ENCODE assay signal across 9 cellular contexts in the genomic region with DNA sequence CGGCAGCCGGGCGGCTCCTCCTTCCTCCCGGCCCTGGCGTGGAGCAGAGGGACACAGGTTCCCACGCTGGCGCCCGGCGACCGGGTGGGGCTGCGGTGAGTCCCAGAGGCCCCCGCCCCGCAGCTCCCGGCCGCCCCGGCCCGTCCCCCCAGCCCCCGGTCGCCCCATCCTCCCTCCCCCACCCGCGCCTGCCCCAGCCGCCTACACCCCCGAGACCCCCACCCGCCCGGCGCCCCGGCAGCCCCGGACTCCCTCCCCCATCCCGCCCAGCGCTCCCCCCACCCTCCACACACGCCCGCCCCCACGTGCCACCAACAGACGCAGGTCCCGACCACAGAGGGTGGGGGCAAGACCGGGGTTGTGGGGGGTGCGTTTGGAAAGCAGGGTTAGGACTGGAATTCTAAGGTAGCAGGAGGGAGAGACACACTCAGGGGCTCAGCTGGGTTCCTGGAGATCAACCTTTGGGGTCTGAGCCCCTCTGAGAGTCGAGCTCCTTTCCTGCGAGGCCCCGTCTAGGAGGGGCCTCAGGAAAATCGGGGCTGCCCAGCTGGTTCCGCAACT. TPM values are rescaled to one million over a fixed set of nuclear protein-coding genes. Genes with fewer than 3 reads are reported as not detected.
DNase-seq lines count a peak whose midpoint lies in the region; ATAC-seq, FAIRE-seq and TF ChIP-seq lines count a peak whose summit lies in the region.
"Had no signal": no experiment of that assay in that cellular context is flagged by ENCODE, and none has a peak within 500 bp of the region (broad histone marks: within the 10 kb centered on the region; RNA-seq: fewer than 3 reads in every experiment).

No MANE protein-coding gene starts in this region.

- no peak overlapping the region for H3K56ac ChIP-seq in H1 (replicated peaks; ENCODE audit: insufficient read length, low read depth, low read length)

- 0 out of 2 replicates have a peak overlapping the region, but pooled peaks have one; percentile 87 for H2AK5ac ChIP-seq in H1 (ENCODE audit: low read depth, low read length)

- peak overlapping the region; percentile 67 to 84 for H3K4me2 ChIP-seq in H1 (ENCODE audit: insufficient read depth in 1 of 2, low read depth in 2 of 2, low read length in 2 of 2)

- ATAC-seq in HG02588 (IDR thresholded peaks at IDR 0.05; ENCODE audit: unreplicated experiment) (no peak), GM19035 (IDR thresholded peaks at IDR 0.05; ENCODE audit: unreplicated experiment) (no peak), HG03196 (IDR thresholded peaks at IDR 0.05; ENCODE audit: unreplicated experiment) (no peak)

- peak overlapping the region; percentile 97 for H4K91ac ChIP-seq in H1 (replicated peaks; ENCODE audit: insufficient read length, low read length)

- POLR2A ChIA-PET in RWPE1 (lab: Yijun Ruan, JAX; ENCODE audit: low non-redundant PET) = no interaction called here
- POLR2A ChIA-PET in H1 (lab: Charles Lee; ENCODE audit: partially characterized antibody) = interaction anchor here (0.8 to 7.7 kb wide), 11 partner anchors 9 to 200 kb away, joined by 3 to 51 read pairs (median 3); a partner anchor contains a TSS

- no peak overlapping the region for H2BK20ac ChIP-seq in H1 (ENCODE audit: low read length)

- 0 out of 2 replicates have a peak overlapping the region, but pooled peaks have one; percentile 21 for H2BK5ac ChIP-seq in H1 (ENCODE audit: low read depth, low read length)

- H3K18ac ChIP-seq in H1 (ENCODE audit: extremely low read depth, low read length) = no peak overlapping the region; the same call in 1 of the 2 replicates

- H3K36me3 ChIP-seq in H1 (ENCODE audit: control insufficient read depth in 2 of 4, insufficient read depth in 4 of 4, low read length in 3 of 4) = peaks cover 3 to 21% (median 9%) of the 10 kb centered on the region in 4 experiments; a peak in 6 of 8 replicates
- H3K36me3 ChIP-seq in prostate gland = no peaks in the 10 kb centered on the region

- H3K4me3 ChIP-seq in GM12875 (ENCODE audit: low read depth, low read length) (peak overlapping the region; percentile 56), H1 (ENCODE audit: extremely low read depth in 1 of 4, insufficient read depth in 2 of 4, low read depth in 3 of 4, low read length in 4 of 4) (peak overlapping the region; percentile 1 to 59 (median 24); a peak in 6 of 8 replicates), prostate gland (peak overlapping the region; percentile 63 to 64)

- no peak for FAIRE-seq in H1 (lab: Jason Lieb, UNC)

- H3K4me1 ChIP-seq in H1 (replicated peaks in 1 of 4; ENCODE audit: control insufficient read depth in 3 of 4, insufficient read depth in 4 of 4, low read length in 3 of 4) (peaks cover 0 to 41% (median 30%) of the 10 kb centered on the region in 4 experiments; a peak in 6 of 7 replicates), prostate gland (replicated peaks) (no peaks in the 10 kb centered on the region)

- H3K79me1 ChIP-seq in H1 (ENCODE audit: low read depth, low read length) = 0 out of 2 replicates have a peak, but pooled peaks cover 4% of the 10 kb centered on the region

- no peak for TF ChIP-seq RAD21 in H1 (IDR thresholded peaks at IDR 0.05 in 1 of 2, conservative IDR thresholded peaks at IDR 0.05 in 1 of 2; ENCODE audit: low read depth in 2 of 2, low read length in 2 of 2)

- H3K14ac ChIP-seq in H1 (ENCODE audit: insufficient read length) = no peak overlapping the region

- no peak overlapping the region for H3K9ac ChIP-seq in H1 (replicated peaks in 1 of 4; ENCODE audit: extremely low read depth in 1 of 4, low read depth in 3 of 4, low read length in 3 of 4)

- peak overlapping the region; percentile 94 for H3K4ac ChIP-seq in H1 (replicated peaks; ENCODE audit: insufficient read length, low read depth, low read length)

- TF ChIP-seq POLR2A in H1 (IDR thresholded peaks at IDR 0.05; ENCODE audit: control extremely low read depth in 1 of 2, low read depth in 2 of 2, low read length in 2 of 2) = no peak
- TF ChIP-seq POLR2A in prostate gland (IDR thresholded peaks at IDR 0.05) = no peak

- CTCF ChIA-PET in RWPE1 (lab: Yijun Ruan, JAX) = interaction anchor here (1.5 kb wide), 1 partner anchor 39 kb away, joined by 3 read pairs; no protein-coding TSS in a partner anchor
- CTCF ChIA-PET in H1 (lab: Charles Lee; ENCODE audit: partially characterized antibody) = interaction anchor here (1.1 to 3.9 kb wide), 6 partner anchors 8 to 39 kb away, joined by 3 to 30 read pairs (median 8); no protein-coding TSS in a partner anchor

- H3K23me2 ChIP-seq in H1 (ENCODE audit: low read depth, low read length) = peaks cover 5% of the 10 kb centered on the region; the same call in 1 of the 2 replicates

- H4K5ac ChIP-seq in H1 (ENCODE audit: insufficient read length, low read depth, low read length) = no peak overlapping the region

- no peak overlapping the region for H2BK15ac ChIP-seq in H1 (ENCODE audit: low read length)

- no peaks in the 10 kb centered on the region for H4K20me1 ChIP-seq in H1 (replicated peaks in 1 of 2; ENCODE audit: control insufficient read depth in 1 of 2, insufficient read depth in 2 of 2, low read length in 2 of 2)

- intact Hi-C loops in prostate gland (cut with DNase I) = no loop called here

- no peak overlapping the region for H3K23ac ChIP-seq in H1 (ENCODE audit: insufficient read length)

- H3K27me3 ChIP-seq in H1 (replicated peaks in 1 of 4; ENCODE audit: control insufficient read depth in 3 of 4, extremely low read depth in 1 of 4, insufficient read depth in 3 of 4, low read length in 3 of 4) = peaks cover 5 to 16% (median 13%) of the 10 kb centered on the region in 4 experiments; a peak in 6 of 7 replicates
- no peaks in the 10 kb centered on the region for H3K27me3 ChIP-seq in prostate gland (replicated peaks; ENCODE audit: insufficient read depth)

- no peak overlapping the region for H2BK12ac ChIP-seq in H1 (ENCODE audit: low read depth, low read length)

- H2AFZ ChIP-seq in H1 (ENCODE audit: low read length) = no peak overlapping the region

- H2BK120ac ChIP-seq in H1 (replicated peaks; ENCODE audit: low read depth, low read length) = no peak overlapping the region

- 100% methylated on average over 1 of the region's 42 CpGs; no CpG with 5 or more reads in 1 of the 2 experiments for WGBS in H1 (ENCODE audit: extremely low coverage in 1 of 2, insufficient coverage in 1 of 2, insufficient read length in 1 of 2, insufficient replicate concordance in 2 of 2, low coverage in 1 of 2, low lambda C conversion rate in 2 of 2, missing lambda C conversion rate in 1 of 2), 2 experiments
- WGBS in prostate gland = 15% methylated on average over 13 of the region's 42 CpGs

- peaks cover 0 to 3% of the 10 kb centered on the region in 2 experiments; a peak in 1 of 4 replicates for H3K9me3 ChIP-seq in H1 (ENCODE audit: insufficient read depth in 2 of 2, low read depth in 1 of 2, low read length in 1 of 2)
- H3K9me3 ChIP-seq in prostate gland = no peaks in the 10 kb centered on the region

- TF ChIP-seq CTCF in GM12875 (IDR thresholded peaks at IDR 0.05; ENCODE audit: borderline replicate concordance, insufficient read depth, low read depth, low read length) (no peak), RWPE1 (conservative IDR thresholded peaks at IDR 0.05; ENCODE audit: low read depth) (no peak), H1 (IDR thresholded peaks at IDR 0.05; ENCODE audit: control extremely low read depth in 1 of 3, insufficient read depth in 1 of 3, low read depth in 1 of 3, low read length in 3 of 3) (no peak), prostate gland (IDR thresholded peaks at IDR 0.05) (no peak)

- no peak for TF ChIP-seq EP300 in H1 (IDR thresholded peaks at IDR 0.05; ENCODE audit: borderline replicate concordance in 1 of 2, low read depth in 2 of 2, low read length in 2 of 2)

- DNase-seq in RWPE1 (ENCODE audit: low spot score) = no peak
- DNase-seq in H1 (ENCODE audit: low read depth in 1 of 2, low spot score in 2 of 2) = peak in 1 of 2 experiments; percentile 46
- peak; percentile 55 for DNase-seq in prostate gland (ENCODE audit: low spot score)
- DNase-seq in GF-D8 (lab: John Stamatoyannopoulos, UW) = no peak

- no peaks in the 10 kb centered on the region for H3K79me2 ChIP-seq in H1 (ENCODE audit: control insufficient read depth in 1 of 2, insufficient read depth in 2 of 2, low read length in 2 of 2)

- 0 out of 2 replicates have a peak overlapping the region, but pooled peaks have one; percentile 42 for H4K8ac ChIP-seq in H1 (ENCODE audit: extremely low read depth, insufficient read depth, low read length)

- peak overlapping the region; percentile 59 for H3K27ac ChIP-seq in RWPE1
- H3K27ac ChIP-seq in H1 (ENCODE audit: low read depth, low read length) = no peak overlapping the region
- peak overlapping the region; percentile 42 to 62 for H3K27ac ChIP-seq in prostate gland

RNA-seq across cellular contexts. Expression of a gene that starts 0.3 kb away (rescaled TPM):
- total RNA-seq in H1 (2021; fragmentation: NEBNext Ultra II Directional; extraction: Animal tissue kit (Norgen Biotek cat#: 25700)) = 52.9 and 60.7 TPM in 2 replicates
- polyA plus RNA-seq in H1 (2011; rRNA removed) = 34.8 and 61.4 TPM in 2 replicates
- polyA plus RNA-seq in H1 (2011; cell fraction: cytosol; rRNA removed) = 56.3 TPM
- 681 TPM for polyA plus RNA-seq in H1 (2011; cell fraction: nucleus; rRNA removed)
- 50.3 to 86.1 TPM (median 73.3 TPM) in 4 replicates for polyA plus RNA-seq in H1 (2012, experiment 1 of 2)
- polyA plus RNA-seq in H1 (2012, experiment 2 of 2) = 36.1 TPM
- polyA plus RNA-seq in H1 (2013, experiment 1 of 2) = 44.0 TPM
- polyA plus RNA-seq in H1 (2013, experiment 2 of 2) = 38.3 TPM
- 8.6 and 10.8 TPM in 2 replicates for polyA minus RNA-seq in H1 (2011; rRNA and poly(A)+ RNA removed)
- 17.0 TPM for polyA minus RNA-seq in H1 (2011; cell fraction: cytosol; rRNA and poly(A)+ RNA removed)
- 53.3 TPM for polyA minus RNA-seq in H1 (2011; cell fraction: nucleus; rRNA and poly(A)+ RNA removed)
- total RNA-seq in prostate gland = 10 to 100 TPM; 18.4 to 63.1 TPM

RNA-seq across cellular contexts. Expression of a gene that starts 10.1 kb away (rescaled TPM):
- not detected in 2 replicates for total RNA-seq in H1 (2021; fragmentation: NEBNext Ultra II Directional; extraction: Animal tissue kit (Norgen Biotek cat#: 25700))
- polyA plus RNA-seq in H1 (2011; rRNA removed) = 0.50 TPM in 1 of 2 replicates, not detected in the other
- 0.21 TPM for polyA plus RNA-seq in H1 (2011; cell fraction: cytosol; rRNA removed)
- 0.30 TPM for polyA plus RNA-seq in H1 (2011; cell fraction: nucleus; rRNA removed)
- polyA plus RNA-seq in H1 (2012, experiment 1 of 2) = 0.33 TPM in 1 of 4 replicates, not detected in the others
- not detected for polyA plus RNA-seq in H1 (2012, experiment 2 of 2)
- polyA plus RNA-seq in H1 (2013, experiment 1 of 2) = 0.26 TPM
- polyA plus RNA-seq in H1 (2013, experiment 2 of 2) = 0.11 TPM
- not detected in 2 replicates for polyA minus RNA-seq in H1 (2011; rRNA and poly(A)+ RNA removed)
- not detected for polyA minus RNA-seq in H1 (2011; cell fraction: cytosol; rRNA and poly(A)+ RNA removed)
- not detected for polyA minus RNA-seq in H1 (2011; cell fraction: nucleus; rRNA and poly(A)+ RNA removed)
- total RNA-seq in prostate gland = not detected
- total RNA-seq: pulmonary artery endothelial cell had no signal

RNA-seq across cellular contexts. Expression of a gene that starts 11.0 kb away (rescaled TPM):
- total RNA-seq in H1 (2021; fragmentation: NEBNext Ultra II Directional; extraction: Animal tissue kit (Norgen Biotek cat#: 25700)) = not detected in 2 replicates
- polyA plus RNA-seq in H1 (2011; rRNA removed) = 0.06 TPM in 1 of 2 replicates, not detected in the other
- polyA plus RNA-seq in H1 (2011; cell fraction: cytosol; rRNA removed) = 0.06 TPM
- 0.19 TPM for polyA plus RNA-seq in H1 (2011; cell fraction: nucleus; rRNA removed)
- polyA plus RNA-seq in H1 (2012, experiment 1 of 2) = 0.05 to 0.13 TPM in 2 of 4 replicates, not detected in the others
- polyA plus RNA-seq in H1 (2012, experiment 2 of 2) = not detected
- not detected for polyA plus RNA-seq in H1 (2013, experiment 1 of 2)
- not detected for polyA plus RNA-seq in H1 (2013, experiment 2 of 2)
- polyA minus RNA-seq in H1 (2011; rRNA and poly(A)+ RNA removed) = not detected in 2 replicates
- not detected for polyA minus RNA-seq in H1 (2011; cell fraction: cytosol; rRNA and poly(A)+ RNA removed)
- 0.20 TPM for polyA minus RNA-seq in H1 (2011; cell fraction: nucleus; rRNA and poly(A)+ RNA removed)
- 1 to 10 TPM in 1 of 2 donors, under 1 TPM in 1; 0.18 to 2.7 TPM for total RNA-seq in prostate gland
- total RNA-seq: pulmonary artery endothelial cell had no signal

RNA-seq across cellular contexts. Expression of a gene that starts 18.4 kb away (rescaled TPM):
- 363 and 399 TPM in 2 replicates for total RNA-seq in H1 (2021; fragmentation: NEBNext Ultra II Directional; extraction: Animal tissue kit (Norgen Biotek cat#: 25700))
- polyA plus RNA-seq in H1 (2011; rRNA removed) = 764 and 902 TPM in 2 replicates
- 381 TPM for polyA plus RNA-seq in H1 (2011; cell fraction: cytosol; rRNA removed)
- 326 TPM for polyA plus RNA-seq in H1 (2011; cell fraction: nucleus; rRNA removed)
- 487 to 716 TPM (median 624 TPM) in 4 replicates for polyA plus RNA-seq in H1 (2012, experiment 1 of 2)
- polyA plus RNA-seq in H1 (2012, experiment 2 of 2) = 666 TPM
- 1,170 TPM for polyA plus RNA-seq in H1 (2013, experiment 1 of 2)
- 1,490 TPM for polyA plus RNA-seq in H1 (2013, experiment 2 of 2)
- 220 and 246 TPM in 2 replicates for polyA minus RNA-seq in H1 (2011; rRNA and poly(A)+ RNA removed)
- polyA minus RNA-seq in H1 (2011; cell fraction: cytosol; rRNA and poly(A)+ RNA removed) = 86.5 TPM
- polyA minus RNA-seq in H1 (2011; cell fraction: nucleus; rRNA and poly(A)+ RNA removed) = 58.9 TPM
- 100 to 1,000 TPM in 1 of 2 donors, 10 to 100 TPM in 1; 96.6 to 149 TPM for total RNA-seq in prostate gland

RNA-seq across cellular contexts. Expression of a gene that starts 24.6 kb away (rescaled TPM):
- total RNA-seq in H1 (2021; fragmentation: NEBNext Ultra II Directional; extraction: Animal tissue kit (Norgen Biotek cat#: 25700)) = 394 and 417 TPM in 2 replicates
- polyA plus RNA-seq in H1 (2011; rRNA removed) = 1,464 and 1,887 TPM in 2 replicates
- 1,079 TPM for polyA plus RNA-seq in H1 (2011; cell fraction: cytosol; rRNA removed)
- 974 TPM for polyA plus RNA-seq in H1 (2011; cell fraction: nucleus; rRNA removed)
- polyA plus RNA-seq in H1 (2012, experiment 1 of 2) = 247 to 559 TPM (median 446 TPM) in 4 replicates
- polyA plus RNA-seq in H1 (2012, experiment 2 of 2) = 534 TPM
- 788 TPM for polyA plus RNA-seq in H1 (2013, experiment 1 of 2)
- polyA plus RNA-seq in H1 (2013, experiment 2 of 2) = 902 TPM
- 336 and 605 TPM in 2 replicates for polyA minus RNA-seq in H1 (2011; rRNA and poly(A)+ RNA removed)
- polyA minus RNA-seq in H1 (2011; cell fraction: cytosol; rRNA and poly(A)+ RNA removed) = 285 TPM
- polyA minus RNA-seq in H1 (2011; cell fraction: nucleus; rRNA and poly(A)+ RNA removed) = 204 TPM
- total RNA-seq in prostate gland = 100 to 1,000 TPM in 1 of 2 donors, 10 to 100 TPM in 1; 73.9 to 182 TPM
